Comparison of ENCODE assay signal across 22 cellular contexts in the genomic region with DNA sequence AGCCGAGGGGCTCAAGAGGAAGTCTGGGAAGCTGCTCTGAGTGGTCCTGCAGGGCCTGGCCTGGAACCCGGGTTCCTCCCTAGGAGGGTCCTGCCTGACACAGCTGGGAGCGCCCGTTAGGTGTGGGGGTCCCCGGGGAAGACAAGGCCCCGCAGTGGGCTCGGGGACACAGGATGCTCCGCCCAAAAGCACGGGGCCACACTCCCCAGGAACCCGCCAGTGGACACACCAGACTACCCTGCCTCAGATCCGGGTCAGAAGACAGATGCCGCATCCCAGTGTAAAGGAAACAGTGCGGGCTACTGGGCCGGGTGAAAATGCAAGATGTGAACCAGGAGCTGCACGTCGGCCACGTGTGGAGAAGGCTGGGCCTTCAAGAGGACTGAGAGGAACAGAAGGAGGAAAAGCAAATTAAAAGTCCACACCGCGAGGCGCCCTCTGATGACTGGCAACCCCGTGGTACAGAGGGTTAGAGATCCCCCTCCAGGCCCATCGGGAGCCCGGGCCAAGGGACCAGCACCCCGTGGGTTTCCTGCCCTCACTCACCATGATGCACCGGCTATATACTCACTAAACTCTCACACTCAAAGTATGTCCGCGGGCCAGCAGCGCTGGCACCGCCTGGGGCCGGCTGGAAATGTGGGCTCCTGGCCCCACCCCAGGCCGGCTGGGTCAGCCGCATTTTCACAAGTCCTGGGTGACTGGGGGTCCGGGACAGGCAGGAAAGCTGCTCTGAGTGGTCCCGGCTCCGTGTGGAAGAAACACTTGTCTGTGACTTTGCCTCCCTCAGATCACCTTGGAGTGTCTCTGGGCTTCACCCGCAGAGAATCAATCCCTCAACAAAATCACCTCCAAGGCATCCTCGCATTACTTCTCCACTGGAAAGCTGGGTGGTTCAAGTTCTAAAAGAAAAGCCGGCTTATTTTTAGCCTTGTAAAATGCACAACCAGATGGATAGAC.
"Had no signal": no experiment of that assay in that cellular context is flagged by ENCODE, and none has a peak within 500 bp of the region (broad histone marks: within the 10 kb centered on the region; RNA-seq: fewer than 3 reads in every experiment).

No MANE protein-coding gene starts in this region.

- H3K9me3 ChIP-seq: body of pancreas, esophagus muscularis mucosa, gastroesophageal sphincter, heart left ventricle, left lung, transverse colon had no signal

- H3K4me3 ChIP-seq: body of pancreas, esophagus muscularis mucosa, gastroesophageal sphincter, heart left ventricle, left lung, SK-N-MC, transverse colon had no signal

- FAIRE-seq: endothelial cell of umbilical vein had no signal

- DNase-seq: activated B cell treated with CpG ODN at 0.5 μM for 24 hours; activated CD4-positive, alpha-beta T cell treated with anti-CD3 and anti-CD28 coated beads, Interleukin-2, amount 10 ng/mL, durations not matched to agents 7 days and 5 days; activated CD8-positive, alpha-beta memory T cell treated with anti-CD3 and anti-CD28 coated beads, Interleukin-2, amount 50 U/mL, for 4 hours; activated gamma-delta T cell treated with Interleukin-2 at 50 U/mL for 16 hours; activated T-cell treated with anti-CD3 and anti-CD28 coated beads, Interleukin-2, amount 50 U/mL, for 72 hours; amniotic stem cell; body of pancreas; central memory CD4-positive, alpha-beta T cell; cortex of kidney; effector CD8-positive, alpha-beta T cell; naive thymus-derived CD4-positive, alpha-beta T cell; retina; stimulated activated CD4-positive, alpha-beta T cell treated with anti-CD3 and anti-CD28 coated beads, Interleukin-2, amount 100 ng/mL, for 24 hours; stimulated activated naive CD4-positive, alpha-beta T cell treated with Interleukin-2 at 50 U/mL for 16 hours; transverse colon had no signal

- ATAC-seq: activated naive CD4-positive, alpha-beta T cell treated with anti-CD3 and anti-CD28 coated beads, Interleukin-2, amount 50 U/mL, for 72 hours; activated T-cell treated with anti-CD3 and anti-CD28 coated beads, Interleukin-2, amount 50 U/mL, for 72 hours; body of pancreas; gastroesophageal sphincter; heart left ventricle; left lung; naive thymus-derived CD4-positive, alpha-beta T cell had no signal

- H3K27ac ChIP-seq: body of pancreas, esophagus muscularis mucosa, gastroesophageal sphincter, heart left ventricle, left lung, SK-N-MC, transverse colon had no signal

- H3K27me3 ChIP-seq: body of pancreas, esophagus muscularis mucosa, gastroesophageal sphincter, heart left ventricle had no signal

- H3K36me3 ChIP-seq: esophagus muscularis mucosa, gastroesophageal sphincter, heart left ventricle, left lung, transverse colon had no signal
